19 cellular contexts compared by ENCODE assay signal in the genomic region with DNA sequence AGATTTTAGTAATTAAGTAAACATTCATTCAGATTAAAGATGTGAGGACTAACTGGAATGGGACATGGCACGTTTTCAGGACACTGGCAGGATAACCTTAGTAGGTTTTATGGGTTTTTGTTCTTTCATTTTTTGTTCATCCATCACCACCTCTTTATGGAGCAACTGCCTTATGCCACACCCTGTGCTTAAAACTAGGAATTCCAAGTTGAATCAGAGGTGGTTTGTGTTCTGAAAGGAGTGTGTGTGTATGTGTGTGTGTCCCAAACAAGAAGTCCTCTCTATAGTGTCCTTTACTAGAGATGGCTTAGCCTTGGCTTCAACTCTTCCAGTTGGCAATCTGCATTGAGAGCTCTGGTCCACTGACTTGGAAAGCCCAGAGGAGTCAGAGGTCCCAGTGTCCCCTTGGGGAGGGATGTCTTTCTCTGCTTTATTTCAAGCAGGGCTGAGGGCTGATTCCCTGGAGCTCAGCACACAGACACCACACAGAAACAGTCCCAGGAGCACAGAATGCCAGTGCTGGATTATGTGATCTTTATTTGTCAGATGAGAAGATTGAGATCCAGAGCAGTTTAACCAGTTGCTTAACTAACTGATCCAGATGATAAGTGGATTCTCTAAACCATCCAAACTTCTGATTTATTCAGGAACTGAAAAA. TPM values are rescaled to one million over a fixed set of nuclear protein-coding genes. Genes with fewer than 3 reads are reported as not detected.
DNase-seq lines count a peak whose midpoint lies in the region; ATAC-seq and TF ChIP-seq lines count a peak whose summit lies in the region.
"Had no signal": no experiment of that assay in that cellular context is flagged by ENCODE, and none has a peak within 500 bp of the region (broad histone marks: within the 10 kb centered on the region; RNA-seq: fewer than 3 reads in every experiment).

No MANE protein-coding gene starts in this region.

- H3K27ac ChIP-seq in 22Rv1 (peak overlapping the region; percentile 42), neural progenitor cell (no peak overlapping the region)

- BruUV-seq in MCF 10A (replicated peaks; lab: Mats Ljungman, UMichigan) = no TSS peak

- no peak for TF ChIP-seq CTCF in 22Rv1 (IDR thresholded peaks at IDR 0.05)
- TF ChIP-seq CTCF in CD14-positive monocyte (IDR thresholded peaks at IDR 0.05) = no peak
- TF ChIP-seq CTCF in MCF 10A (IDR thresholded peaks at IDR 0.05; ENCODE audit: unreplicated experiment) = no peak
- no peak for TF ChIP-seq CTCF in neural progenitor cell (IDR thresholded peaks at IDR 0.05)

- ATAC-seq in GM19397 (IDR thresholded peaks at IDR 0.05; ENCODE audit: unreplicated experiment) = no peak

- H3K4me1 ChIP-seq in neural progenitor cell = peaks cover 16% of the 10 kb centered on the region

- H3K36me3 Mint-ChIP-seq in CD14-positive monocyte (no peaks in the 10 kb centered on the region), MCF 10A (ENCODE audit: insufficient read depth, unreplicated experiment) (no peaks in the 10 kb centered on the region), neural progenitor cell (no peaks in the 10 kb centered on the region)
- H3K36me3 Mint-ChIP-seq: IgD-negative memory B cell had no signal

- H3K9me3 ChIP-seq in neural progenitor cell (ENCODE audit: low read depth) = no peaks in the 10 kb centered on the region
- H3K9me3 ChIP-seq: BE2C, HAP-1, SK-N-SH had no signal

- no peak overlapping the region for H3K4me3 ChIP-seq in neural progenitor cell
- H3K4me3 ChIP-seq: HAP-1 had no signal

- no peak overlapping the region for H3K9ac ChIP-seq in neural progenitor cell
- H3K9ac ChIP-seq: SK-N-SH had no signal

- intact Hi-C loops in CD14-positive monocyte (cut with micrococcal nuclease) (no loop called here), MCF 10A (cut with micrococcal nuclease) (no loop called here)

- no peaks in the 10 kb centered on the region for H3K79me2 ChIP-seq in neural progenitor cell (ENCODE audit: low read depth)

- DNase-seq in CD14-positive monocyte (ENCODE audit: low spot score) = peak; percentile 1
- no peak for DNase-seq in MCF 10A (ENCODE audit: unreplicated experiment)
- DNase-seq in neural progenitor cell (ENCODE audit: low spot score) = no peak
- DNase-seq in DMS114 treated with DMSO at 0.1 percent for 48 hours (lab: John Stamatoyannopoulos, UW; ENCODE audit: unreplicated experiment) = no peak
- DNase-seq in OCI-M2 (lab: John Stamatoyannopoulos, UW; ENCODE audit: unreplicated experiment) = no peak
- DNase-seq in NCI-H226 = no peak
- DNase-seq: BE2C; DMS153; EL; NCI-H1436 treated with DMSO at 0.1 percent for 48 hours; NCI-H345; NCI-H526 treated with DMSO at 0.1 percent for 48 hours; NK-92 treated with Interleukin-12 subunit alpha and Interleukin-12 subunit beta, amount 100 ng/mL, for 24 hours; OCI-M1; SK-N-SH had no signal

- H3K27ac Mint-ChIP-seq in CD14-positive monocyte (no peak overlapping the region), MCF 10A (ENCODE audit: low read depth, unreplicated experiment) (peak overlapping the region; percentile 50), neural progenitor cell (no peak overlapping the region)
- H3K27ac Mint-ChIP-seq: IgD-negative memory B cell had no signal

- H3K27me3 ChIP-seq in neural progenitor cell = no peaks in the 10 kb centered on the region
- H3K27me3 ChIP-seq: BE2C had no signal

- no peak overlapping the region for H3K4me3 Mint-ChIP-seq in CD14-positive monocyte
- H3K4me3 Mint-ChIP-seq in MCF 10A (ENCODE audit: unreplicated experiment) = no peak overlapping the region
- H3K4me3 Mint-ChIP-seq in neural progenitor cell = peak overlapping the region; percentile 35
- H3K4me3 Mint-ChIP-seq: IgD-negative memory B cell had no signal

- H3K9me3 Mint-ChIP-seq in CD14-positive monocyte = peaks cover 0 to 4% (median 2%) of the 10 kb centered on the region in 7 donors
- no peaks in the 10 kb centered on the region for H3K9me3 Mint-ChIP-seq in MCF 10A (ENCODE audit: unreplicated experiment)
- no peaks in the 10 kb centered on the region for H3K9me3 Mint-ChIP-seq in neural progenitor cell
- H3K9me3 Mint-ChIP-seq: IgD-negative memory B cell had no signal

- H2AFZ ChIP-seq in neural progenitor cell (replicated peaks) = no peak overlapping the region

- no peak overlapping the region for H3K4me2 ChIP-seq in neural progenitor cell
- H3K4me2 ChIP-seq: SK-N-SH had no signal

- CTCF ChIA-PET in MCF 10A (lab: Yijun Ruan, JAX) = interaction anchor here (0.5 to 1.1 kb wide), 5 partner anchors 15 to 157 kb away, joined by 3 to 4 read pairs (median 3); no protein-coding TSS in a partner anchor

- H4K20me1 ChIP-seq in neural progenitor cell (ENCODE audit: low read depth) = no peaks in the 10 kb centered on the region

- H3K27me3 Mint-ChIP-seq in CD14-positive monocyte (ENCODE audit: low read depth in 3 of 3) (peaks cover 4 to 9% (median 4%) of the 10 kb centered on the region in 3 donors), MCF 10A (ENCODE audit: insufficient read depth, unreplicated experiment) (no peaks in the 10 kb centered on the region), neural progenitor cell (ENCODE audit: insufficient read depth, low read depth) (peaks cover 14% of the 10 kb centered on the region)

- peaks cover 4% of the 10 kb centered on the region for H3K4me1 Mint-ChIP-seq in CD14-positive monocyte
- H3K4me1 Mint-ChIP-seq in MCF 10A (ENCODE audit: insufficient read depth, unreplicated experiment) = peaks cover 5% of the 10 kb centered on the region
- peaks cover 71% of the 10 kb centered on the region for H3K4me1 Mint-ChIP-seq in neural progenitor cell
- H3K4me1 Mint-ChIP-seq: IgD-negative memory B cell had no signal

- no peaks in the 10 kb centered on the region for H3K36me3 ChIP-seq in neural progenitor cell
- H3K36me3 ChIP-seq: BE2C, HAP-1 had no signal

- POLR2A ChIA-PET in MCF 10A (lab: Yijun Ruan, JAX) = no interaction called here

- H3F3A ChIP-seq in neural progenitor cell (ENCODE audit: low read depth) = peaks cover 10% of the 10 kb centered on the region

RNA-seq across cellular contexts. Expression of a gene that starts 25.2 kb away (rescaled TPM):
- 10 to 100 TPM; 43.3 to 66.3 TPM for polyA plus RNA-seq in CD14-positive monocyte
- total RNA-seq in MCF 10A (2022) (28.1 and 45.7 TPM in 2 replicates), neural progenitor cell (ENCODE audit: low replicate concordance) (16.1 and 28.7 TPM in 2 replicates)
